22 cellular contexts compared by ENCODE assay signal in the genomic region with DNA sequence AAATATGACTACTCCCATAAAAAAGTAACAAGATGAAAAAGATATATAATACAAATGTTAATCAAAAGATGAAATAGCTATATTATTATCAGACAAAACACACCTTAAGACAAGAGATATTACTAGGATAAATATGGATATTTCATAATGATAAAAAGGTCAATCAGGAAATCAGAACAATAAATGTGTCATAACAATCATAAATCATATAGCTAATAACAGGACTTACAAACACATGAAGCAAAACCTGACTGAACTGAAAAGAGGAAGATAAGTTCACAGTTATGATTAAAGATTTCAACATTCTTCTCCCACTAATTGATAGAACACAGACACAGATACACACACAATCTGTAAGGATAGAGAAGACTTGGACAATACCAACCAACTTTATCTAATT.
"Had no signal": no experiment of that assay in that cellular context is flagged by ENCODE, and none has a peak within 500 bp of the region (broad histone marks: within the 10 kb centered on the region; RNA-seq: fewer than 3 reads in every experiment).

No MANE protein-coding gene starts in this region.

- H3K27ac ChIP-seq: coronary artery, heart left ventricle, stomach, suprapubic skin, tibial nerve had no signal

- DNase-seq: activated B cell treated with CpG ODN at 0.5 μM for 24 hours; activated CD4-positive, alpha-beta T cell treated with anti-CD3 and anti-CD28 coated beads for 36 hours; activated CD4-positive, alpha-beta T cell treated with anti-CD3 and anti-CD28 coated beads, Interleukin-2, amount 50 U/mL, for 4 hours; activated CD8-positive, alpha-beta memory T cell treated with anti-CD3 and anti-CD28 coated beads, Interleukin-2, amount 50 U/mL, for 48 hours; activated naive CD4-positive, alpha-beta T cell; activated T-cell treated with anti-CD3 and anti-CD28 coated beads, Interleukin-2, amount 50 U/mL, for 4 hours; amniotic stem cell; heart left ventricle; naive thymus-derived CD4-positive, alpha-beta T cell; occipital lobe; posterior cingulate gyrus; stimulated activated CD4-positive, alpha-beta T cell treated with anti-CD3 and anti-CD28 coated beads, Interleukin-15, amount 100 ng/mL, for 24 hours; stomach; T1000 had no signal

- H3K4me3 ChIP-seq: coronary artery, heart left ventricle, lung, smooth muscle cell, stomach, suprapubic skin, tibial nerve had no signal

- FAIRE-seq: bronchial epithelial cell had no signal

- H3K36me3 ChIP-seq: heart left ventricle, stomach, suprapubic skin, tibial nerve had no signal

- H3K4me2 ChIP-seq: smooth muscle cell had no signal

- H3K9me3 ChIP-seq: stomach, suprapubic skin, tibial nerve had no signal

- H3K4me1 ChIP-seq: heart left ventricle, stomach, suprapubic skin, tibial nerve had no signal

- ATAC-seq: activated CD4-positive, alpha-beta T cell treated with anti-CD3 and anti-CD28 coated beads for 36 hours; activated T-cell treated with anti-CD3 and anti-CD28 coated beads, Interleukin-2, amount 50 U/mL, for 4 hours; heart left ventricle; left lobe of liver; naive thymus-derived CD4-positive, alpha-beta T cell; sciatic nerve had no signal

- H3K27me3 ChIP-seq: heart left ventricle, stomach, suprapubic skin, tibial nerve had no signal
